In genomic region chr22:17767236-17768065, GRCh38 we compare ENCODE assay signal across 9 cellular contexts. TPM values are rescaled to one million over a fixed set of nuclear protein-coding genes. Genes with fewer than 3 reads are reported as not detected.
A peak's percentile ranks its signal among the peaks of the same experiment; 100 is the strongest.
DNase-seq lines count a peak whose midpoint lies in the region; ATAC-seq and TF ChIP-seq lines count a peak whose summit lies in the region.
"Had no signal": no experiment of that assay in that cellular context is flagged by ENCODE, and none has a peak within 500 bp of the region (broad histone marks: within the 10 kb centered on the region; RNA-seq: fewer than 3 reads in every experiment).

No MANE protein-coding gene starts in this region.

- peaks cover 0 to 2% (median 0%) of the 10 kb centered on the region in 7 donors for H3K9me3 Mint-ChIP-seq in CD14-positive monocyte

- peaks cover 67% of the 10 kb centered on the region for H3K4me1 Mint-ChIP-seq in CD14-positive monocyte

- H3K36me3 Mint-ChIP-seq in CD14-positive monocyte, result peaks cover 14 to 48% of the 10 kb centered on the region in 2 donors

- H3K27ac Mint-ChIP-seq in CD14-positive monocyte, result peak overlapping the region; percentile 8 to 98 (median 52)

- TF ChIP-seq CTCF in CD14-positive monocyte (IDR thresholded peaks at IDR 0.05), result no peak

- no peak overlapping the region for H3K4me3 Mint-ChIP-seq in CD14-positive monocyte

- H3K27me3 Mint-ChIP-seq in CD14-positive monocyte (ENCODE audit: low read depth in 3 of 3), result no peaks in the 10 kb centered on the region

- intact Hi-C loops in CD14-positive monocyte (cut with micrococcal nuclease), result no loop called here

- DNase-seq in CD14-positive monocyte (ENCODE audit: low spot score) (no peak), NCI-H748 (lab: John Stamatoyannopoulos, UW; ENCODE audit: unreplicated experiment) (no peak), amniotic stem cell (lab: John Stamatoyannopoulos, UW) (no peak), NCI-H69 (lab: John Stamatoyannopoulos, UW) (no peak)
- DNase-seq in activated effector memory CD4-positive, alpha-beta T cell treated with Interleukin-2 at 50 U/mL for 16 hours, result peak; percentile 35
- DNase-seq: IMR-90 had no signal

- ATAC-seq in GM19463 (IDR thresholded peaks at IDR 0.05; ENCODE audit: unreplicated experiment), result peak; percentile 91
- peak; percentile 69 for ATAC-seq in HG03460 (IDR thresholded peaks at IDR 0.05; ENCODE audit: unreplicated experiment)
- ATAC-seq in SK-N-SH treated with all-trans-retinoic acid at 6 μM for 48 hours, result no peak

TF ChIP-seq in SK-N-SH treated with all-trans-retinoic acid at 6 μM for 48 hours, 23 proteins besides CTCF, POLR2A, EP300 and RAD21:
- TF ChIP-seq ZFP30 (CRISPR knock-in tag; IDR thresholded peaks at IDR 0.05), result no peak
- TF ChIP-seq ISL1 (CRISPR knock-in tag; IDR thresholded peaks at IDR 0.05), result no peak
- no peak for TF ChIP-seq PATZ1 (CRISPR knock-in tag; IDR thresholded peaks at IDR 0.05; ENCODE audit: borderline replicate concordance)
- TF ChIP-seq ZC3H10 (CRISPR knock-in tag; IDR thresholded peaks at IDR 0.05), result no peak
- TF ChIP-seq POU6F1 (CRISPR knock-in tag; IDR thresholded peaks at IDR 0.05; ENCODE audit: borderline replicate concordance, low read depth), result no peak
- no peak for TF ChIP-seq ZNF565 (CRISPR knock-in tag; conservative IDR thresholded peaks at IDR 0.05; ENCODE audit: low read depth)
- TF ChIP-seq OSR1 (CRISPR knock-in tag; IDR thresholded peaks at IDR 0.05), result no peak
- no peak for TF ChIP-seq CSRNP3 (CRISPR knock-in tag; IDR thresholded peaks at IDR 0.05)

RNA-seq across cellular contexts. Expression of gene BID, which starts 6.8 kb away (rescaled TPM):
- 100 to 1,000 TPM; 391 to 423 TPM for polyA plus RNA-seq in CD14-positive monocyte
